ENCODE assay signal across 12 cellular contexts in genomic region chr22:43446881-43447280, GRCh38. TPM values are rescaled to one million over a fixed set of nuclear protein-coding genes. Genes with fewer than 3 reads are reported as not detected.
DNase-seq lines count a peak whose midpoint lies in the region; ATAC-seq, FAIRE-seq and TF ChIP-seq lines count a peak whose summit lies in the region.
"Had no signal": no experiment of that assay in that cellular context is flagged by ENCODE, and none has a peak within 500 bp of the region (broad histone marks: within the 10 kb centered on the region; RNA-seq: fewer than 3 reads in every experiment).

No MANE protein-coding gene starts in this region.

- H3K4me2 ChIP-seq in A549: no peak overlapping the region; the same call in 2 of the 3 replicates

- H3K9me3 ChIP-seq in A549 (no peaks in the 10 kb centered on the region), right cardiac atrium (ENCODE audit: control insufficient read depth, low read length) (no peaks in the 10 kb centered on the region)
- H3K9me3 ChIP-seq: sigmoid colon, tibial nerve had no signal

- no peak for FAIRE-seq in A549 (lab: Jason Lieb, UNC)

- H3K27me3 ChIP-seq in right cardiac atrium (ENCODE audit: control insufficient read depth, insufficient read depth): no peaks in the 10 kb centered on the region
- H3K27me3 ChIP-seq: cardiac muscle cell, tibial nerve had no signal

- no peak for TF ChIP-seq EP300 in A549 (IDR thresholded peaks at IDR 0.05)

- DNase-seq in A549 (ENCODE audit: low read depth in 1 of 2, low spot score in 1 of 2) (peak; percentile 9 to 38), KG1 (lab: John Stamatoyannopoulos, UW) (peak; percentile 15), NCI-H2171 (lab: John Stamatoyannopoulos, UW) (peak; percentile 55), dermis blood vessel endothelial cell (peak; percentile 46), iPS-NIHi11 (ENCODE audit: low spot score) (no peak), SKM-1 treated with dmso at 0.1 percent for 144 hours (lab: John Stamatoyannopoulos, UW; ENCODE audit: unreplicated experiment) (no peak), right cardiac atrium (no peak)
- no peak for DNase-seq in stimulated activated CD4-positive, alpha-beta T cell treated with anti-CD3 and anti-CD28 coated beads, Interleukin-12 subunit alpha, Interleukin-12 subunit beta, amount 100 ng/mL, for 4 hours
- DNase-seq: activated CD4-positive, alpha-beta memory T cell treated with anti-CD3 and anti-CD28 coated beads, Interleukin-2, amount 10 ng/mL, durations not matched to agents 7 days and 5 days; sigmoid colon had no signal

- no peak for TF ChIP-seq CTCF in A549 (IDR thresholded peaks at IDR 0.05)

- no peak overlapping the region for H3K27ac ChIP-seq in A549
- H3K27ac ChIP-seq in right cardiac atrium (ENCODE audit: low read length): no peak overlapping the region
- H3K27ac ChIP-seq: cardiac muscle cell, sigmoid colon, tibial nerve had no signal

- intact Hi-C loops in right cardiac atrium (cut with DNase I): no loop called here

- CTCF ChIA-PET in A549 (lab: Yijun Ruan, JAX): no interaction called here

- 24% methylated on average over 8 of the region's 8 CpGs for WGBS in A549 (ENCODE audit: missing lambda C conversion rate)
- WGBS in right cardiac atrium: 32% methylated on average over 8 of the region's 8 CpGs

- POLR2A ChIA-PET in A549 (lab: Yijun Ruan, JAX): no interaction called here

- no peak for TF ChIP-seq POLR2A in A549 (IDR thresholded peaks at IDR 0.05; ENCODE audit: low read length)

- peaks cover 17% of the 10 kb centered on the region for H3K4me1 ChIP-seq in A549
- no peaks in the 10 kb centered on the region for H3K4me1 ChIP-seq in right cardiac atrium (ENCODE audit: control insufficient read depth, insufficient read depth, low read length)
- H3K4me1 ChIP-seq: sigmoid colon, tibial nerve had no signal

- no peak overlapping the region for H3K4me3 ChIP-seq in A549
- H3K4me3 ChIP-seq in right cardiac atrium (ENCODE audit: low read length): no peak overlapping the region
- H3K4me3 ChIP-seq: cardiac muscle cell, sigmoid colon, tibial nerve had no signal

- ATAC-seq in A549: peak; percentile 75 to 76; a peak in 5 of 6 replicates
- no peak for ATAC-seq in right cardiac atrium

- no peak for TF ChIP-seq RAD21 in A549 (conservative IDR thresholded peaks at IDR 0.05 in 1 of 2, IDR thresholded peaks at IDR 0.05 in 1 of 2)

TF ChIP-seq in A549, 52 proteins besides CTCF, POLR2A, EP300 and RAD21:
- TF ChIP-seq HOXB13 (CRISPR knock-in tag; IDR thresholded peaks at IDR 0.05; ENCODE audit: low read depth): no peak
- no peak for TF ChIP-seq MAX (IDR thresholded peaks at IDR 0.05)
- no peak for TF ChIP-seq CHD4 (IDR thresholded peaks at IDR 0.05; ENCODE audit: borderline replicate concordance)
TF ChIP-seq in A549: peak in this region for 0.

RNA-seq across cellular contexts. Expression of gene MPPED1, which starts 35.1 kb away (rescaled TPM):
- polyA plus RNA-seq in A549 (2011; rRNA removed) (not detected in 2 replicates), A549 (2017; fragmentation: RNase III; extraction: RNeasy Plus Mini Kit Qiagen cat#74134 plus additional on column Dnase treatment) (not detected in 3 replicates), right cardiac atrium (0.05 TPM)
- polyA plus RNA-seq in A549 (2012; cell fraction: cytosol; rRNA removed): not detected in 2 replicates
- polyA plus RNA-seq in A549 (2012; cell fraction: nucleus; rRNA removed): not detected in 2 replicates
- polyA minus RNA-seq in A549 (2011; rRNA and poly(A)+ RNA removed): not detected in 2 replicates
- total RNA-seq in dermis blood vessel endothelial cell (not detected in 2 replicates), right cardiac atrium (under 1 TPM in 1 of 4 donors, not detected in 3; 0.38 TPM)
- total RNA-seq: activated CD4-positive, alpha-beta memory T cell treated with anti-CD3 and anti-CD28 coated beads, Interleukin-2, amount 10 ng/mL, durations not matched to agents 7 days and 5 days; sigmoid colon had no signal
- polyA plus RNA-seq: cardiac muscle cell, sigmoid colon had no signal

Comparison
In these comparisons a context has a peak if more than half of its experiments do, and no peak if none do; other contexts are left out.
1. ATAC-seq: peak in A549 (2 of 2); none in right cardiac atrium (0 of 2).
2. DNase-seq: peak in A549 (2 of 2), KG1 (single experiment), NCI-H2171 (single experiment) and dermis blood vessel endothelial cell (single experiment); none in iPS-NIHi11 (single experiment), SKM-1 treated with dmso at 0.1 percent for 144 hours (single experiment), stimulated activated CD4-positive, alpha-beta T cell treated with anti-CD3 and anti-CD28 coated beads, Interleukin-12 subunit alpha, Interleukin-12 subunit beta, amount 100 ng/mL, for 4 hours (single experiment) and right cardiac atrium (0 of 3).